Comparison of ENCODE assay signal across 13 cellular contexts in genomic region chr18:75162467-75162866, GRCh38. TPM values are rescaled to one million over a fixed set of nuclear protein-coding genes. Genes with fewer than 3 reads are reported as not detected.
DNase-seq lines count a peak whose midpoint lies in the region; ATAC-seq and TF ChIP-seq lines count a peak whose summit lies in the region.
"Had no signal": no experiment of that assay in that cellular context is flagged by ENCODE, and none has a peak within 500 bp of the region (broad histone marks: within the 10 kb centered on the region; RNA-seq: fewer than 3 reads in every experiment).

No MANE protein-coding gene starts in this region.

- TF ChIP-seq CTCF in right atrium auricular region (IDR thresholded peaks at IDR 0.05), result peak in 1 of 2 donors; percentile 25
- no peak for TF ChIP-seq CTCF in astrocyte of the spinal cord (IDR thresholded peaks at IDR 0.05; ENCODE audit: low read depth, low read length)
- TF ChIP-seq CTCF in heart right ventricle (IDR thresholded peaks at IDR 0.05), result peak in 4 of 9 donors; percentile 7 to 45 (median 32)
- no peak for TF ChIP-seq CTCF in testis (IDR thresholded peaks at IDR 0.05)

- DNase-seq in Right ventricle myocardium inferior (ENCODE audit: missing footprints) (no peak), right atrium auricular region (ENCODE audit: low spot score) (no peak), astrocyte of the spinal cord (ENCODE audit: low read depth, low spot score) (peak; percentile 53), heart right ventricle (peak in 1 of 2 donors; percentile 43), testis (peak; percentile 43), T-helper 2 cell (no peak), RKO (ENCODE audit: low spot score) (no peak)
- DNase-seq: central memory CD4-positive, alpha-beta T cell; NCI-H187 treated with DMSO at 0.1 percent for 48 hours; SW 1271 had no signal

- intact Hi-C loops in Right ventricle myocardium inferior (cut with DNase I) (loop anchor here (5.0 to 10.0 kb wide), 5 partner anchors 45 to 510 kb away; partner anchors contain the start of gene PTGR3), heart right ventricle (cut with DNase I) (loop anchor here in 4 of 10 donors (5.0 to 10.0 kb wide), 5 partner anchors 95 to 508 kb away; no protein-coding TSS in a partner anchor), testis (cut with DNase I; ENCODE audit: low total_unique reads) (no loop called here)

- ATAC-seq in Right ventricle myocardium inferior, result peak; percentile 81
- peak in 7 of 8 donors; percentile 66 to 92 (median 91) for ATAC-seq in heart right ventricle
- ATAC-seq in HG03457 (IDR thresholded peaks at IDR 0.05; ENCODE audit: unreplicated experiment), result no peak

- H3K4me3 ChIP-seq in right atrium auricular region (no peak overlapping the region), astrocyte of the spinal cord (ENCODE audit: low read depth, low read length) (no peak overlapping the region), heart right ventricle (no peak overlapping the region), testis (no peak overlapping the region)
- H3K4me3 ChIP-seq: neural progenitor cell had no signal

- TF ChIP-seq POLR2A in testis (IDR thresholded peaks at IDR 0.05), result no peak

- H3K36me3 ChIP-seq in right atrium auricular region, result no peaks in the 10 kb centered on the region
- H3K36me3 ChIP-seq in heart right ventricle, result no peaks in the 10 kb centered on the region
- no peaks in the 10 kb centered on the region for H3K36me3 ChIP-seq in testis (ENCODE audit: low read depth, missing control alignments)
- H3K36me3 ChIP-seq: neural progenitor cell had no signal

- 30 to 34% methylated on average over 3 of the region's 3 CpGs for WGBS in heart right ventricle, 2 donors
- WGBS in testis, 2 donors, result 55 to 65% methylated on average over 3 of the region's 3 CpGs

- in situ Hi-C loops in astrocyte of the spinal cord (cut with HindIII; ENCODE audit: low sequenced_read_pairs), result no loop called here

- H3K27me3 ChIP-seq in right atrium auricular region, result no peaks in the 10 kb centered on the region
- no peaks in the 10 kb centered on the region for H3K27me3 ChIP-seq in heart right ventricle
- H3K27me3 ChIP-seq in testis, result no peaks in the 10 kb centered on the region
- H3K27me3 ChIP-seq: neural progenitor cell had no signal

- H3K4me1 ChIP-seq in right atrium auricular region (no peaks in the 10 kb centered on the region), heart right ventricle (peaks cover 0 to 18% (median 6%) of the 10 kb centered on the region in 9 donors), testis (no peaks in the 10 kb centered on the region)

- H3K27ac ChIP-seq in right atrium auricular region, result no peak overlapping the region
- H3K27ac ChIP-seq in heart right ventricle, result no peak overlapping the region
- no peak overlapping the region for H3K27ac ChIP-seq in testis
- H3K27ac ChIP-seq: A549, neural progenitor cell had no signal

- no peaks in the 10 kb centered on the region for H3K9me3 ChIP-seq in right atrium auricular region
- no peaks in the 10 kb centered on the region for H3K9me3 ChIP-seq in heart right ventricle
- no peaks in the 10 kb centered on the region for H3K9me3 ChIP-seq in testis
- H3K9me3 ChIP-seq: A549 had no signal

RNA-seq across cellular contexts. Expression of gene PTGR3, which starts 46.5 kb away (rescaled TPM):
- total RNA-seq in Right ventricle myocardium inferior (71.5 TPM), right atrium auricular region (10 to 100 TPM; 16.7 to 33.9 TPM), heart right ventricle (10 to 100 TPM; 48.5 to 71.3 (median 58.8) TPM), testis (10 to 100 TPM; 13.9 to 27.9 TPM)
- polyA plus RNA-seq in heart right ventricle (10 to 100 TPM; 10.0 to 19.2 TPM), testis (ENCODE audit: insufficient read depth, low read depth, low replicate concordance) (15.7 TPM)

RNA-seq across cellular contexts. Expression of gene TSHZ1, which starts 48.1 kb away (rescaled TPM):
- total RNA-seq in Right ventricle myocardium inferior (23.1 TPM), right atrium auricular region (10 to 100 TPM; 14.5 to 19.4 TPM), heart right ventricle (10 to 100 TPM; 13.2 to 22.9 (median 18.3) TPM), testis (10 to 100 TPM; 18.4 to 36.2 TPM)
- polyA plus RNA-seq in heart right ventricle (10 to 100 TPM in 1 of 2 donors, 1 to 10 TPM in 1; 4.8 to 10.7 TPM), testis (ENCODE audit: insufficient read depth, low read depth, low replicate concordance) (12.8 TPM)

Comparison
In these comparisons a context has a peak if more than half of its experiments do, and no peak if none do; other contexts are left out.
1. DNase-seq: peak in astrocyte of the spinal cord (single experiment) and testis (single experiment); none in Right ventricle myocardium inferior (single experiment), right atrium auricular region (single experiment), T-helper 2 cell (0 of 5) and RKO (single experiment).